In genomic region chr6:42821341-42821668, GRCh38 we compare ENCODE assay signal across 13 cellular contexts. TPM values are rescaled to one million over a fixed set of nuclear protein-coding genes. Genes with fewer than 3 reads are reported as not detected.
A peak's percentile ranks its signal among the peaks of the same experiment; 100 is the strongest.
DNase-seq lines count a peak whose midpoint lies in the region; ATAC-seq lines count a peak whose summit lies in the region.
"Had no signal": no experiment of that assay in that cellular context is flagged by ENCODE, and none has a peak within 500 bp of the region (broad histone marks: within the 10 kb centered on the region; RNA-seq: fewer than 3 reads in every experiment).

No MANE protein-coding gene starts in this region.

- H3K4me3 Mint-ChIP-seq in activated T-helper 1 cell treated with anti-CD3 and anti-CD28 coated beads, Interleukin-12 subunit alpha, Interleukin-12 subunit beta, Interleukin-2, Interleukin-4 antibody, amounts not matched to agents 30 ng/mL and 10 ng/mL and 1 ng/mL, durations not matched to agents 14 hours and 24 hours and 36 hours = no peak overlapping the region

- no peak overlapping the region for H3K27ac Mint-ChIP-seq in activated T-helper 1 cell treated with anti-CD3 and anti-CD28 coated beads, Interleukin-12 subunit alpha, Interleukin-12 subunit beta, Interleukin-2, Interleukin-4 antibody, amounts not matched to agents 30 ng/mL and 10 ng/mL and 1 ng/mL, durations not matched to agents 14 hours and 24 hours and 36 hours

- H3K9me3 ChIP-seq in BLaER1 = no peaks in the 10 kb centered on the region
- H3K9me3 ChIP-seq in SJCRH30 (replicated peaks) = no peaks in the 10 kb centered on the region
- no peaks in the 10 kb centered on the region for H3K9me3 ChIP-seq in iPS-20b (ENCODE audit: insufficient read depth, low read depth, low read length)
- H3K9me3 ChIP-seq in skeletal muscle tissue (ENCODE audit: control insufficient read depth in 3 of 3, low read length in 3 of 3) = no peaks in the 10 kb centered on the region
- H3K9me3 ChIP-seq: BE2C had no signal

- peaks cover 5% of the 10 kb centered on the region for H3K36me3 Mint-ChIP-seq in activated T-helper 1 cell treated with anti-CD3 and anti-CD28 coated beads, Interleukin-12 subunit alpha, Interleukin-12 subunit beta, Interleukin-2, Interleukin-4 antibody, amounts not matched to agents 30 ng/mL and 10 ng/mL and 1 ng/mL, durations not matched to agents 14 hours and 24 hours and 36 hours (ENCODE audit: low read depth)

- H3K4me1 ChIP-seq in BLaER1 = peaks cover 18% of the 10 kb centered on the region
- H3K4me1 ChIP-seq in SJCRH30 = peaks cover 17% of the 10 kb centered on the region
- H3K4me1 ChIP-seq in iPS-20b (ENCODE audit: insufficient read depth, low read length) = peaks cover 30% of the 10 kb centered on the region
- peaks cover 27 to 33% (median 29%) of the 10 kb centered on the region in 3 donors for H3K4me1 ChIP-seq in skeletal muscle tissue (ENCODE audit: control insufficient read depth in 3 of 3, insufficient read depth in 3 of 3, low read length in 3 of 3)

- H3K27ac ChIP-seq in BLaER1 (no peak overlapping the region), SJCRH30 (peak overlapping the region; percentile 58), iPS-20b (ENCODE audit: low read length) (no peak overlapping the region), skeletal muscle tissue (ENCODE audit: low read depth, low read length) (peak overlapping the region; percentile 87)

- DNase-seq in SJCRH30 = no peak
- no peak for DNase-seq in activated T-helper 1 cell treated with anti-CD3 and anti-CD28 coated beads, Interleukin-12 subunit alpha, Interleukin-12 subunit beta, Interleukin-2, Interleukin-4 antibody, amounts not matched to agents 30 ng/mL and 10 ng/mL and 1 ng/mL, durations not matched to agents 14 hours and 24 hours and 36 hours (ENCODE audit: low spot score)
- DNase-seq in central memory CD4-positive, alpha-beta T cell = no peak
- no peak for DNase-seq in NCI-H510A (lab: John Stamatoyannopoulos, UW)
- DNase-seq: activated CD4-positive, alpha-beta T cell treated with anti-CD3 and anti-CD28 coated beads for 1 hour; BE2C; EL; foreskin melanocyte; stimulated activated CD8-positive, alpha-beta memory T cell treated with anti-CD3 and anti-CD28 coated beads, Interleukin-4, amount 100 ng/mL, for 48 hours had no signal

- H3K27me3 ChIP-seq in BLaER1 = no peaks in the 10 kb centered on the region
- no peaks in the 10 kb centered on the region for H3K27me3 ChIP-seq in SJCRH30
- H3K27me3 ChIP-seq in iPS-20b (ENCODE audit: insufficient read depth, low read length) = no peaks in the 10 kb centered on the region
- no peaks in the 10 kb centered on the region for H3K27me3 ChIP-seq in skeletal muscle tissue (ENCODE audit: control insufficient read depth in 3 of 3, insufficient read depth in 3 of 3, low read length in 3 of 3)
- H3K27me3 ChIP-seq: BE2C had no signal

- no peaks in the 10 kb centered on the region for H4K20me1 ChIP-seq in BLaER1

- H3K9ac ChIP-seq in BLaER1 = no peak overlapping the region
- peak overlapping the region; percentile 1; the same call in 1 of the 2 replicates for H3K9ac ChIP-seq in iPS-20b (ENCODE audit: low read depth, low read length)
- H3K9ac ChIP-seq in skeletal muscle tissue (ENCODE audit: low read depth in 1 of 3, low read length in 3 of 3) = peak overlapping the region; percentile 48 to 78 (median 63)

- peaks cover 34% of the 10 kb centered on the region for H3K36me3 ChIP-seq in BLaER1
- H3K36me3 ChIP-seq in SJCRH30 = no peaks in the 10 kb centered on the region
- peaks cover 10% of the 10 kb centered on the region for H3K36me3 ChIP-seq in iPS-20b (ENCODE audit: insufficient read depth, low read depth, low read length)
- peaks cover 0 to 10% (median 3%) of the 10 kb centered on the region in 3 donors for H3K36me3 ChIP-seq in skeletal muscle tissue (ENCODE audit: control insufficient read depth in 3 of 3, insufficient read depth in 3 of 3, low read length in 3 of 3)

- no peaks in the 10 kb centered on the region for H3K27me3 Mint-ChIP-seq in activated T-helper 1 cell treated with anti-CD3 and anti-CD28 coated beads, Interleukin-12 subunit alpha, Interleukin-12 subunit beta, Interleukin-2, Interleukin-4 antibody, amounts not matched to agents 30 ng/mL and 10 ng/mL and 1 ng/mL, durations not matched to agents 14 hours and 24 hours and 36 hours (ENCODE audit: insufficient read depth)

- no peaks in the 10 kb centered on the region for H3K9me3 Mint-ChIP-seq in activated T-helper 1 cell treated with anti-CD3 and anti-CD28 coated beads, Interleukin-12 subunit alpha, Interleukin-12 subunit beta, Interleukin-2, Interleukin-4 antibody, amounts not matched to agents 30 ng/mL and 10 ng/mL and 1 ng/mL, durations not matched to agents 14 hours and 24 hours and 36 hours

- H3K4me1 Mint-ChIP-seq in activated T-helper 1 cell treated with anti-CD3 and anti-CD28 coated beads, Interleukin-12 subunit alpha, Interleukin-12 subunit beta, Interleukin-2, Interleukin-4 antibody, amounts not matched to agents 30 ng/mL and 10 ng/mL and 1 ng/mL, durations not matched to agents 14 hours and 24 hours and 36 hours (ENCODE audit: low read depth) = peaks cover 20% of the 10 kb centered on the region

- H3K4me2 ChIP-seq in BLaER1 = peak overlapping the region; percentile 31; the same call in 1 of the 2 replicates

- intact Hi-C loops in activated T-helper 1 cell treated with anti-CD3 and anti-CD28 coated beads, Interleukin-12 subunit alpha, Interleukin-12 subunit beta, Interleukin-2, Interleukin-4 antibody, amounts not matched to agents 30 ng/mL and 10 ng/mL and 1 ng/mL, durations not matched to agents 14 hours and 24 hours and 36 hours (cut with micrococcal nuclease) = no loop called here

- ATAC-seq in HG03108 (IDR thresholded peaks at IDR 0.05; ENCODE audit: unreplicated experiment) = no peak

- H3K4me3 ChIP-seq in BLaER1 (no peak overlapping the region), SJCRH30 (peak overlapping the region; percentile 39), iPS-20b (ENCODE audit: low read length) (no peak overlapping the region), skeletal muscle tissue (ENCODE audit: low read length in 3 of 3) (peak overlapping the region; percentile 60 to 69 (median 65))

RNA-seq across cellular contexts. Expression of gene BICRAL, which starts 39.5 kb away (rescaled TPM):
- total RNA-seq in SJCRH30 (2014; rRNA removed; shearing (Covaris generic)) = 4.4 and 4.8 TPM in 2 replicates
- 10.4 TPM for total RNA-seq in skeletal muscle tissue
- 14.1 and 14.2 TPM in 2 replicates for total RNA-seq in activated T-helper 1 cell treated with anti-CD3 and anti-CD28 coated beads, Interleukin-12 subunit alpha, Interleukin-12 subunit beta, Interleukin-2, Interleukin-4 antibody, amounts not matched to agents 30 ng/mL and 10 ng/mL and 1 ng/mL, durations not matched to agents 14 hours and 24 hours and 36 hours

RNA-seq across cellular contexts. Expression of gene RPL7L1, which starts 58.1 kb away (rescaled TPM):
- 140 and 147 TPM in 2 replicates for total RNA-seq in SJCRH30 (2014; rRNA removed; shearing (Covaris generic))
- total RNA-seq in skeletal muscle tissue = 71.5 TPM
- total RNA-seq in activated T-helper 1 cell treated with anti-CD3 and anti-CD28 coated beads, Interleukin-12 subunit alpha, Interleukin-12 subunit beta, Interleukin-2, Interleukin-4 antibody, amounts not matched to agents 30 ng/mL and 10 ng/mL and 1 ng/mL, durations not matched to agents 14 hours and 24 hours and 36 hours = 179 TPM in 2 replicates

Comparison
In these comparisons a context has a peak if more than half of its experiments do, and no peak if none do; other contexts are left out.
1. H3K27ac ChIP-seq: peak in SJCRH30 (single experiment) and skeletal muscle tissue (single experiment); none in BLaER1 (single experiment) and iPS-20b (single experiment).
2. H3K4me3 ChIP-seq: peak in SJCRH30 (single experiment) and skeletal muscle tissue (3 of 3); none in BLaER1 (single experiment) and iPS-20b (single experiment).